In genomic region chr2:26561918-26562810, GRCh38 we compare ENCODE assay signal across 8 cellular contexts.
DNase-seq lines count a peak whose midpoint lies in the region; ATAC-seq and TF ChIP-seq lines count a peak whose summit lies in the region.

No MANE protein-coding gene starts in this region.

- H3K4me1 ChIP-seq in cardiac muscle cell (ENCODE audit: low read depth): no peaks in the 10 kb centered on the region

- peaks cover 82% of the 10 kb centered on the region for H3K27me3 Mint-ChIP-seq in activated T-cell treated with anti-CD3 and anti-CD28 coated beads, Interleukin-2, amount 50 U/mL, for 4 hours (ENCODE audit: low read depth)

- H3K27ac ChIP-seq in cardiac muscle cell: no peak overlapping the region

- intact Hi-C loops in sciatic nerve (cut with DNase I): no loop called here

- peak overlapping the region; percentile 63 for H3K4me3 Mint-ChIP-seq in activated T-cell treated with anti-CD3 and anti-CD28 coated beads, Interleukin-2, amount 50 U/mL, for 4 hours

- no peaks in the 10 kb centered on the region for H3K9me3 ChIP-seq in cardiac muscle cell (ENCODE audit: low read depth)

- H3K36me3 ChIP-seq in cardiac muscle cell: no peaks in the 10 kb centered on the region

- ATAC-seq in activated T-cell treated with anti-CD3 and anti-CD28 coated beads, Interleukin-2, amount 50 U/mL, for 4 hours: peak; percentile 80 to 83
- peak; percentile 81 for ATAC-seq in sciatic nerve
- no peak for ATAC-seq in HG02763 (IDR thresholded peaks at IDR 0.05; ENCODE audit: unreplicated experiment)
- ATAC-seq in HG02885 (IDR thresholded peaks at IDR 0.05; ENCODE audit: poor library complexity, unreplicated experiment): no peak

- DNase-seq in ELF-1 (ENCODE audit: low read depth, low spot score): peak; percentile 59
- DNase-seq in NCI-H146 treated with DMSO at 0.1 percent for 48 hours (lab: John Stamatoyannopoulos, UW; ENCODE audit: unreplicated experiment): peak; percentile 69
- no peak for DNase-seq in activated T-cell treated with anti-CD3 and anti-CD28 coated beads, Interleukin-2, amount 50 U/mL, for 4 hours
- peak; percentile 53 to 69 for DNase-seq in cardiac muscle cell (ENCODE audit: low read depth in 1 of 2, low spot score in 1 of 2)
- DNase-seq in sciatic nerve (ENCODE audit: low spot score): peak; percentile 74
- DNase-seq in epidermal melanocyte (ENCODE audit: insufficient read length, low spot score): no peak

- H3K4me1 Mint-ChIP-seq in activated T-cell treated with anti-CD3 and anti-CD28 coated beads, Interleukin-2, amount 50 U/mL, for 4 hours (ENCODE audit: low read depth): peaks cover 4% of the 10 kb centered on the region

- H3K9me3 Mint-ChIP-seq in activated T-cell treated with anti-CD3 and anti-CD28 coated beads, Interleukin-2, amount 50 U/mL, for 4 hours: no peaks in the 10 kb centered on the region

- H3K27me3 ChIP-seq in cardiac muscle cell: peaks cover 79% of the 10 kb centered on the region

- peak; percentile 21 for TF ChIP-seq CTCF in cardiac muscle cell (IDR thresholded peaks at IDR 0.05; ENCODE audit: low read depth, low read length)

- peak overlapping the region; percentile 6 for H3K4me3 ChIP-seq in cardiac muscle cell

- no peaks in the 10 kb centered on the region for H3K36me3 Mint-ChIP-seq in activated T-cell treated with anti-CD3 and anti-CD28 coated beads, Interleukin-2, amount 50 U/mL, for 4 hours (ENCODE audit: insufficient read depth)

Comparison
In these comparisons a context has a peak if more than half of its experiments do, and no peak if none do; other contexts are left out.
1. DNase-seq: peak in ELF-1 (single experiment), NCI-H146 treated with DMSO at 0.1 percent for 48 hours (single experiment), cardiac muscle cell (2 of 2) and sciatic nerve (single experiment); none in activated T-cell treated with anti-CD3 and anti-CD28 coated beads, Interleukin-2, amount 50 U/mL, for 4 hours (single experiment) and epidermal melanocyte (single experiment).
2. ATAC-seq: peak in activated T-cell treated with anti-CD3 and anti-CD28 coated beads, Interleukin-2, amount 50 U/mL, for 4 hours (2 of 2) and sciatic nerve (single experiment); none in HG02763 (single experiment) and HG02885 (single experiment).